ENCODE assay signal across 19 cellular contexts in genomic region chr1:1788136-1788535, GRCh38. TPM values are rescaled to one million over a fixed set of nuclear protein-coding genes. Genes with fewer than 3 reads are reported as not detected.
DNase-seq lines count a peak whose midpoint lies in the region; ATAC-seq and TF ChIP-seq lines count a peak whose summit lies in the region.
"Had no signal": no experiment of that assay in that cellular context is flagged by ENCODE, and none has a peak within 500 bp of the region (broad histone marks: within the 10 kb centered on the region; RNA-seq: fewer than 3 reads in every experiment).

No MANE protein-coding gene starts in this region.

- DNase-seq in AG20443 (ENCODE audit: low spot score) = peak; percentile 8
- no peak for DNase-seq in H9
- no peak for DNase-seq in endodermal cell
- DNase-seq in midbrain (lab: John Stamatoyannopoulos, UW) = peak; percentile 49
- DNase-seq in body of pancreas = no peak
- DNase-seq in DMS153 treated with DMSO at 0.1 percent for 48 hours (lab: John Stamatoyannopoulos, UW; ENCODE audit: unreplicated experiment) = no peak
- DNase-seq: activated CD4-positive, alpha-beta T cell treated with anti-CD3 and anti-CD28 coated beads, Interleukin-2, amount 10 ng/mL, durations not matched to agents 24 days and 14 days; DMS79 treated with DMSO at 0.1 percent for 48 hours; left lung; NCI-H1105; NCI-H2081 treated with DMSO at 0.1 percent for 48 hours; stimulated activated CD4-positive, alpha-beta T cell treated with anti-CD3 and anti-CD28 coated beads, Interleukin-1b, Interleukin-23, amount 100 ng/mL, for 48 hours; testis had no signal

- no peak overlapping the region for H3K27ac ChIP-seq in H9 (ENCODE audit: insufficient read length, low read depth, low read length)
- peak overlapping the region; percentile 44 for H3K27ac ChIP-seq in endodermal cell (ENCODE audit: low read depth, low read length)
- no peak overlapping the region for H3K27ac ChIP-seq in body of pancreas
- H3K27ac ChIP-seq: neural progenitor cell, prostate gland, testis had no signal

- peaks cover 4 to 8% of the 10 kb centered on the region in 2 experiments for H3K4me1 Mint-ChIP-seq in H9
- H3K4me1 Mint-ChIP-seq in endodermal cell = peaks cover 5% of the 10 kb centered on the region
- H3K4me1 Mint-ChIP-seq: activated T-helper 17 cell treated with anti-CD3 and anti-CD28 coated beads, Interleukin-2, amount 50 U/mL, for 72 hours had no signal

- no peak overlapping the region for H3K18ac ChIP-seq in H9 (ENCODE audit: insufficient read length, low read depth, low read length)

- no peak overlapping the region for H3K56ac ChIP-seq in H9 (ENCODE audit: insufficient read length, low read depth, low read length)

- H3K4ac ChIP-seq in H9 (ENCODE audit: low read depth, low read length) = no peak overlapping the region

- H2BK5ac ChIP-seq in H9 (ENCODE audit: insufficient read length, low read length) = no peak overlapping the region

- peaks cover 80% of the 10 kb centered on the region for H3K36me3 ChIP-seq in endodermal cell (ENCODE audit: control insufficient read depth, insufficient read depth, low read length)
- H3K36me3 ChIP-seq in body of pancreas (replicated peaks in 1 of 2; ENCODE audit: insufficient read depth in 1 of 2, low read depth in 2 of 2) = peaks cover 11 to 47% of the 10 kb centered on the region in 2 donors

- no peaks in the 10 kb centered on the region for H3K79me2 ChIP-seq in H9 (ENCODE audit: insufficient read depth, low read length)

- no peaks in the 10 kb centered on the region for H3K4me1 ChIP-seq in H9 (ENCODE audit: insufficient read depth, low read length)
- no peaks in the 10 kb centered on the region for H3K4me1 ChIP-seq in endodermal cell (ENCODE audit: control insufficient read depth, insufficient read depth, low read length)
- peaks cover 6% of the 10 kb centered on the region for H3K4me1 ChIP-seq in body of pancreas
- H3K4me1 ChIP-seq: prostate gland had no signal

- H2AK5ac ChIP-seq in H9 (ENCODE audit: insufficient read length, low read length) = no peak overlapping the region

- H3K23ac ChIP-seq in H9 (ENCODE audit: insufficient read length, low read depth, low read length) = no peak overlapping the region

- H2BK15ac ChIP-seq in H9 (ENCODE audit: low read depth, low read length) = no peak overlapping the region

- no peak overlapping the region for H4K8ac ChIP-seq in H9 (replicated peaks; ENCODE audit: insufficient read length, low read depth, low read length)

- TF ChIP-seq CTCF in H9 (conservative IDR thresholded peaks at IDR 0.05) (no peak), endodermal cell (conservative IDR thresholded peaks at IDR 0.05) (no peak), body of pancreas (IDR thresholded peaks at IDR 0.05) (no peak)

- H2AFZ ChIP-seq in H9 (ENCODE audit: low read length) = no peak overlapping the region
- H2AFZ ChIP-seq: neural progenitor cell had no signal

- H2BK20ac ChIP-seq in H9 (ENCODE audit: low read depth, low read length, poor library complexity, severe bottlenecking) = no peak overlapping the region

- H2BK120ac ChIP-seq in H9 (ENCODE audit: low read depth, low read length, poor library complexity, severe bottlenecking) = no peak overlapping the region

- intact Hi-C loops in body of pancreas (cut with DNase I) = loop anchor here (5.0 kb wide), 1 partner anchor 99 kb away; no protein-coding TSS in a partner anchor

- no peak overlapping the region for H3K4me3 ChIP-seq in endodermal cell (ENCODE audit: low read length)
- H3K4me3 ChIP-seq in body of pancreas = no peak overlapping the region
- H3K4me3 ChIP-seq: left lung, neural progenitor cell, prostate gland, testis had no signal

- H3K4me3 Mint-ChIP-seq in H9 (no peak overlapping the region), endodermal cell (no peak overlapping the region)
- H3K4me3 Mint-ChIP-seq: activated CD4-positive, alpha-beta T cell treated with anti-CD3 and anti-CD28 coated beads, Interleukin-2, amount 10 ng/mL, durations not matched to agents 24 days and 14 days; activated T-helper 17 cell treated with anti-CD3 and anti-CD28 coated beads, Interleukin-2, amount 50 U/mL, for 72 hours; neural progenitor cell; stimulated activated effector memory CD8-positive, alpha-beta T cell treated with anti-CD3 and anti-CD28 coated beads, Interleukin-12 subunit alpha, Interleukin-12 subunit beta, amount 100 ng/mL, for 72 hours had no signal

- no peaks in the 10 kb centered on the region for H3K27me3 ChIP-seq in H9 (ENCODE audit: insufficient read depth, low read length)
- H3K27me3 ChIP-seq in endodermal cell (ENCODE audit: control insufficient read depth, insufficient read depth, low read length, poor library complexity, severe bottlenecking) = no peaks in the 10 kb centered on the region
- no peaks in the 10 kb centered on the region for H3K27me3 ChIP-seq in body of pancreas
- H3K27me3 ChIP-seq: left lung, neural progenitor cell, testis had no signal

- no peak overlapping the region for H4K91ac ChIP-seq in H9 (ENCODE audit: insufficient read length, low read depth, low read length)

- WGBS in H9 (ENCODE audit: extremely low coverage, insufficient read length, low lambda C conversion rate) = no CpG with 5 or more reads among the region's 7 CpGs
- 92 to 96% methylated on average over 6 to 7 of the region's 7 CpGs for WGBS in endodermal cell (ENCODE audit: insufficient coverage in 1 of 2, insufficient read length in 1 of 2), 2 experiments
- 77 to 79% methylated on average over 7 of the region's 7 CpGs for WGBS in body of pancreas, 2 donors

- TF ChIP-seq POLR2A in body of pancreas (IDR thresholded peaks at IDR 0.05) = no peak

- peaks cover 53 to 85% (median 77%) of the 10 kb centered on the region in 3 experiments for H3K36me3 Mint-ChIP-seq in H9 (ENCODE audit: insufficient read depth in 1 of 3, low read depth in 3 of 3)
- H3K36me3 Mint-ChIP-seq in endodermal cell (ENCODE audit: low read depth) = peaks cover 79% of the 10 kb centered on the region

- H3K27ac Mint-ChIP-seq in H9 (peak overlapping the region in 2 of 3 experiments; percentile 28 to 51; a peak in 1 of 7 replicates), endodermal cell (no peak overlapping the region)
- H3K27ac Mint-ChIP-seq: activated CD4-positive, alpha-beta T cell treated with anti-CD3 and anti-CD28 coated beads, Interleukin-2, amount 10 ng/mL, durations not matched to agents 24 days and 14 days; activated T-helper 17 cell treated with anti-CD3 and anti-CD28 coated beads, Interleukin-2, amount 50 U/mL, for 72 hours; neural progenitor cell had no signal

- no peak overlapping the region for H2BK12ac ChIP-seq in H9 (ENCODE audit: insufficient read length, low read depth, low read length)

- H4K5ac ChIP-seq in H9 (ENCODE audit: insufficient read length, low read depth, low read length) = no peak overlapping the region

- peaks cover 3% of the 10 kb centered on the region for H3K79me1 ChIP-seq in H9 (ENCODE audit: insufficient read depth, low read depth, low read length, poor library complexity, severe bottlenecking)

- no peaks in the 10 kb centered on the region for H4K20me1 ChIP-seq in H9 (ENCODE audit: control insufficient read depth, insufficient read depth, insufficient read length)

- H3K9ac ChIP-seq in H9 (ENCODE audit: extremely low read depth, insufficient read length, low read length) = no peak overlapping the region
- no peak overlapping the region for H3K9ac ChIP-seq in endodermal cell (ENCODE audit: extremely low read depth, low read length, poor library complexity, severe bottlenecking)
- H3K9ac ChIP-seq: neural progenitor cell had no signal

- no peaks in the 10 kb centered on the region for H3K9me3 ChIP-seq in H9 (ENCODE audit: control insufficient read depth, low read depth, low read length)
- H3K9me3 ChIP-seq in endodermal cell (ENCODE audit: control insufficient read depth, low read length) = no peaks in the 10 kb centered on the region
- no peaks in the 10 kb centered on the region for H3K9me3 ChIP-seq in body of pancreas
- H3K9me3 ChIP-seq: left lung, prostate gland, testis had no signal

- no peaks in the 10 kb centered on the region; a peak in 1 of 5 replicates for H3K9me3 Mint-ChIP-seq in H9
- no peaks in the 10 kb centered on the region for H3K9me3 Mint-ChIP-seq in endodermal cell
- H3K9me3 Mint-ChIP-seq: activated CD4-positive, alpha-beta T cell treated with anti-CD3 and anti-CD28 coated beads, Interleukin-2, amount 10 ng/mL, durations not matched to agents 24 days and 14 days; activated T-helper 17 cell treated with anti-CD3 and anti-CD28 coated beads, Interleukin-2, amount 50 U/mL, for 72 hours; neural progenitor cell; stimulated activated effector memory CD8-positive, alpha-beta T cell treated with anti-CD3 and anti-CD28 coated beads, Interleukin-12 subunit alpha, Interleukin-12 subunit beta, amount 100 ng/mL, for 72 hours had no signal

- no peak overlapping the region for H3K4me2 ChIP-seq in H9 (ENCODE audit: insufficient read depth, insufficient read length, low read length)
- H3K4me2 ChIP-seq: neural progenitor cell had no signal

- H3K27me3 Mint-ChIP-seq in H9 (ENCODE audit: low read depth) = no peaks in the 10 kb centered on the region; the same call in 1 of the 2 replicates
- no peaks in the 10 kb centered on the region for H3K27me3 Mint-ChIP-seq in endodermal cell (ENCODE audit: insufficient read depth)
- H3K27me3 Mint-ChIP-seq: activated CD4-positive, alpha-beta T cell treated with anti-CD3 and anti-CD28 coated beads, Interleukin-2, amount 10 ng/mL, durations not matched to agents 24 days and 14 days; activated T-helper 17 cell treated with anti-CD3 and anti-CD28 coated beads, Interleukin-2, amount 50 U/mL, for 72 hours had no signal

- ATAC-seq in body of pancreas = no peak
- no peak for ATAC-seq in HG03354 (IDR thresholded peaks at IDR 0.05; ENCODE audit: poor library complexity, severe bottlenecking, unreplicated experiment)
- no peak for ATAC-seq in HG03457 (IDR thresholded peaks at IDR 0.05; ENCODE audit: unreplicated experiment)
- ATAC-seq: activated T-helper 17 cell treated with anti-CD3 and anti-CD28 coated beads, Interleukin-2, amount 50 U/mL, for 72 hours; left lung; stimulated activated effector memory CD8-positive, alpha-beta T cell treated with anti-CD3 and anti-CD28 coated beads, Interleukin-12 subunit alpha, Interleukin-12 subunit beta, amount 100 ng/mL, for 72 hours had no signal

- H3K14ac ChIP-seq in H9 (ENCODE audit: insufficient read depth, low read length) = no peak overlapping the region

- no peaks in the 10 kb centered on the region for H3K23me2 ChIP-seq in H9 (ENCODE audit: insufficient read length, low read depth, low read length, poor library complexity, severe bottlenecking)

- no peak overlapping the region for H3T11ph ChIP-seq in H9 (ENCODE audit: low read length)

RNA-seq across cellular contexts. Expression of gene NADK, which starts 9.9 kb away (rescaled TPM):
- total RNA-seq in H9 (2021) (104 and 105 TPM in 2 replicates), endodermal cell (10 to 100 TPM; 75.2 to 81.6 TPM), body of pancreas (10 to 100 TPM; 51.7 to 56.3 TPM)
- polyA plus RNA-seq in endodermal cell (2013, experiment 1 of 2) = 49.0 TPM
- 44.8 TPM for polyA plus RNA-seq in endodermal cell (2013, experiment 2 of 2)

Comparison
In these comparisons a context has a peak if more than half of its experiments do, and no peak if none do; other contexts are left out.
1. DNase-seq: peak in AG20443 (single experiment) and midbrain (single experiment); none in H9 (single experiment), endodermal cell (single experiment), body of pancreas (0 of 4) and DMS153 treated with DMSO at 0.1 percent for 48 hours (single experiment).